ENCODE assay signal across 13 cellular contexts in genomic region chr18:5107990-5108389, GRCh38.
"Had no signal": no experiment of that assay in that cellular context is flagged by ENCODE, and none has a peak within 500 bp of the region (broad histone marks: within the 10 kb centered on the region; RNA-seq: fewer than 3 reads in every experiment).

No MANE protein-coding gene starts in this region.

- FAIRE-seq: TTC549, urothelium cell line had no signal

- H3K4me1 ChIP-seq: adrenal gland, colonic mucosa, stomach had no signal

- H3K9me3 ChIP-seq: adrenal gland, colonic mucosa, stomach, thoracic aorta had no signal

- H3K27ac ChIP-seq: adrenal gland, colonic mucosa, skin epidermis, stomach, thoracic aorta had no signal

- H3K36me3 ChIP-seq: adrenal gland, colonic mucosa, stomach, thoracic aorta had no signal

- H3K36me3 Mint-ChIP-seq: naive B cell had no signal

- DNase-seq: activated naive CD4-positive, alpha-beta T cell treated with anti-CD3 and anti-CD28 coated beads, Interleukin-2, amount 50 U/mL, for 16 hours; activated T-cell treated with anti-CD3 and anti-CD28 coated beads, Interleukin-2, amount 50 U/mL, for 1 hour; adrenal gland; caudate nucleus; colonic mucosa; effector CD4-positive, alpha-beta T cell; naive B cell; posterior cingulate gyrus; stomach had no signal

- H3K27ac Mint-ChIP-seq: naive B cell had no signal

- H3K4me3 Mint-ChIP-seq: naive B cell had no signal

- H3K27me3 ChIP-seq: adrenal gland, colonic mucosa, stomach had no signal

- H3K4me1 Mint-ChIP-seq: naive B cell had no signal

- H3K4me3 ChIP-seq: adrenal gland, colonic mucosa, skin epidermis, stomach, thoracic aorta had no signal
